25 cellular contexts compared by ENCODE assay signal in genomic region chr2:9089831-9090230, GRCh38.
DNase-seq lines count a peak whose midpoint lies in the region; ATAC-seq and TF ChIP-seq lines count a peak whose summit lies in the region.
"Had no signal": no experiment of that assay in that cellular context is flagged by ENCODE, and none has a peak within 500 bp of the region (broad histone marks: within the 10 kb centered on the region; RNA-seq: fewer than 3 reads in every experiment).

No MANE protein-coding gene starts in this region.

- TF ChIP-seq CTCF in RWPE2 (IDR thresholded peaks at IDR 0.05; ENCODE audit: poor library complexity, severe bottlenecking): no peak
- TF ChIP-seq CTCF in fibroblast of pulmonary artery (IDR thresholded peaks at IDR 0.05; ENCODE audit: low read length, missing control alignments): no peak

- no peak for ATAC-seq in RWPE2 (ENCODE audit: low read depth)
- no peak for ATAC-seq in activated CD4-positive, CD25-positive, alpha-beta regulatory T cell treated with anti-CD3 and anti-CD28 coated beads, Interleukin-2, amount 50 U/mL, for 24 hours

- no peaks in the 10 kb centered on the region for H3K27me3 ChIP-seq in RWPE2 (ENCODE audit: insufficient read depth, poor library complexity, severe bottlenecking)
- H3K27me3 ChIP-seq: BE2C had no signal

- peaks cover 25% of the 10 kb centered on the region for H3K4me1 ChIP-seq in RWPE2 (ENCODE audit: insufficient read depth, poor library complexity, severe bottlenecking)
- H3K4me1 ChIP-seq: BE2C had no signal

- POLR2A ChIA-PET in HEK293T (lab: Yijun Ruan, JAX): no interaction called here

- DNase-seq in activated effector memory CD4-positive, alpha-beta T cell treated with anti-CD3 and anti-CD28 coated beads, Interleukin-2, amount 50 U/mL, for 16 hours: peak; percentile 53
- no peak for DNase-seq in activated effector memory CD4-positive, alpha-beta T cell treated with Interleukin-2 at 50 U/mL for 16 hours
- DNase-seq in RWPE2 (ENCODE audit: low spot score): no peak
- peak; percentile 52 for DNase-seq in fibroblast of pulmonary artery (ENCODE audit: low read depth)
- DNase-seq in HEK293T (ENCODE audit: extremely low spot score): no peak
- no peak for DNase-seq in activated CD4-positive, alpha-beta T cell treated with anti-CD3 and anti-CD28 coated beads for 48 hours
- DNase-seq in activated CD4-positive, CD25-positive, alpha-beta regulatory T cell (lab: John Stamatoyannopoulos, UW): no peak
- DNase-seq: 8988T; BE2C; CD4-positive, CD25-positive, alpha-beta regulatory T cell; COR-L47; DMS 273 treated with DMSO at 0.1 percent for 48 hours; DND-41; GDM1; H9; KBM-7; NCI-H1417; NCI-H187 treated with DMSO at 0.1 percent for 48 hours; NCI-H2227 treated with DMSO at 0.1 percent for 48 hours; NCI-H524; NCI-H82; OCI-M1; RPMI8226; SIG-M5 had no signal

- H3K9me3 ChIP-seq in RWPE2 (ENCODE audit: severe bottlenecking): no peaks in the 10 kb centered on the region
- H3K9me3 ChIP-seq: BE2C had no signal

- CTCF ChIA-PET in HEK293T (lab: Yijun Ruan, JAX): no interaction called here

- H3K4me3 ChIP-seq in RWPE2 (ENCODE audit: severe bottlenecking): no peak overlapping the region
- H3K4me3 ChIP-seq in fibroblast of pulmonary artery (replicated peaks; ENCODE audit: low read depth, low read length): no peak overlapping the region

- no peaks in the 10 kb centered on the region for H3K36me3 ChIP-seq in RWPE2 (ENCODE audit: low read depth)
- H3K36me3 ChIP-seq: BE2C had no signal

- peak overlapping the region; percentile 81 for H3K27ac ChIP-seq in RWPE2 (ENCODE audit: poor library complexity, severe bottlenecking)

TF ChIP-seq in HEK293T, 16 proteins besides CTCF, POLR2A, EP300 and RAD21:
- no peak for TF ChIP-seq CTBP1 (IDR thresholded peaks at IDR 0.05; ENCODE audit: borderline replicate concordance)
- TF ChIP-seq ELF4 (IDR thresholded peaks at IDR 0.05): no peak
- TF ChIP-seq FOXM1 (IDR thresholded peaks at IDR 0.05; ENCODE audit: borderline replicate concordance): no peak
- no peak for TF ChIP-seq NFRKB (IDR thresholded peaks at IDR 0.05)
- no peak for TF ChIP-seq SP1 (IDR thresholded peaks at IDR 0.05)
- TF ChIP-seq HDGF (IDR thresholded peaks at IDR 0.05; ENCODE audit: borderline replicate concordance): no peak

Comparison
In these comparisons a context has a peak if more than half of its experiments do, and no peak if none do; other contexts are left out.
1. DNase-seq: peak in activated effector memory CD4-positive, alpha-beta T cell treated with anti-CD3 and anti-CD28 coated beads, Interleukin-2, amount 50 U/mL, for 16 hours (single experiment) and fibroblast of pulmonary artery (single experiment); none in activated effector memory CD4-positive, alpha-beta T cell treated with Interleukin-2 at 50 U/mL for 16 hours (single experiment), RWPE2 (single experiment), HEK293T (single experiment), activated CD4-positive, alpha-beta T cell treated with anti-CD3 and anti-CD28 coated beads for 48 hours (single experiment) and activated CD4-positive, CD25-positive, alpha-beta regulatory T cell (0 of 4).